ENCODE assay signal across 26 cellular contexts in genomic region chr3:46133285-46133684, GRCh38.
"Had no signal": no experiment of that assay in that cellular context is flagged by ENCODE, and none has a peak within 500 bp of the region (broad histone marks: within the 10 kb centered on the region; RNA-seq: fewer than 3 reads in every experiment).

No MANE protein-coding gene starts in this region.

- H3K27me3 ChIP-seq: ascending aorta, breast epithelium, dorsolateral prefrontal cortex, esophagus squamous epithelium, gastroesophageal sphincter, hepatocyte had no signal

- H3K4me1 ChIP-seq: ascending aorta, breast epithelium, esophagus squamous epithelium, gastroesophageal sphincter had no signal

- H3K36me3 ChIP-seq: ascending aorta, breast epithelium, esophagus squamous epithelium, gastroesophageal sphincter, heart right ventricle had no signal

- H3K27ac ChIP-seq: ascending aorta, breast epithelium, coronary artery, esophagus squamous epithelium, gastroesophageal sphincter, hepatocyte, VCaP had no signal

- H3K4me3 ChIP-seq: ascending aorta, breast epithelium, coronary artery, dorsolateral prefrontal cortex, esophagus squamous epithelium, gastroesophageal sphincter, heart right ventricle, hepatocyte had no signal

- H3K9me3 ChIP-seq: ascending aorta, breast epithelium, esophagus squamous epithelium, gastroesophageal sphincter, heart right ventricle had no signal

- DNase-seq: activated CD4-positive, alpha-beta T cell treated with anti-CD3 and anti-CD28 coated beads for 1 hour; activated CD4-positive, alpha-beta T cell treated with anti-CD3 and anti-CD28 coated beads for 4 hours; activated CD4-positive, alpha-beta T cell treated with anti-CD3 and anti-CD28 coated beads, Interleukin-2, amount 10 ng/mL, durations not matched to agents 7 days and 5 days; activated CD4-positive, alpha-beta T cell treated with anti-CD3 and anti-CD28 coated beads, Interleukin-2, amount 50 U/mL, for 48 hours; activated CD8-positive, alpha-beta memory T cell treated with anti-CD3 and anti-CD28 coated beads for 24 hours; activated CD8-positive, alpha-beta T cell treated with anti-CD3 and anti-CD28 coated beads for 36 hours; activated effector memory CD4-positive, alpha-beta T cell treated with Interleukin-2 at 50 U/mL for 16 hours; activated gamma-delta T cell treated with Interleukin-2 at 50 U/mL for 16 hours; activated naive CD4-positive, alpha-beta T cell treated with anti-CD3 and anti-CD28 coated beads, Interleukin-2, amount 50 U/mL, for 16 hours; activated naive CD4-positive, alpha-beta T cell treated with Interleukin-2 at 50 U/mL for 16 hours; activated T-cell treated with anti-CD3 and anti-CD28 coated beads, Interleukin-2, amount 50 U/mL, for 4 hours; amniotic stem cell; dorsolateral prefrontal cortex; effector memory CD4-positive, alpha-beta T cell; endodermal cell; erythroblast; esophagus squamous epithelium; foreskin melanocyte; heart right ventricle; T-helper 2 cell had no signal
